8 cellular contexts compared by ENCODE assay signal in the genomic region with DNA sequence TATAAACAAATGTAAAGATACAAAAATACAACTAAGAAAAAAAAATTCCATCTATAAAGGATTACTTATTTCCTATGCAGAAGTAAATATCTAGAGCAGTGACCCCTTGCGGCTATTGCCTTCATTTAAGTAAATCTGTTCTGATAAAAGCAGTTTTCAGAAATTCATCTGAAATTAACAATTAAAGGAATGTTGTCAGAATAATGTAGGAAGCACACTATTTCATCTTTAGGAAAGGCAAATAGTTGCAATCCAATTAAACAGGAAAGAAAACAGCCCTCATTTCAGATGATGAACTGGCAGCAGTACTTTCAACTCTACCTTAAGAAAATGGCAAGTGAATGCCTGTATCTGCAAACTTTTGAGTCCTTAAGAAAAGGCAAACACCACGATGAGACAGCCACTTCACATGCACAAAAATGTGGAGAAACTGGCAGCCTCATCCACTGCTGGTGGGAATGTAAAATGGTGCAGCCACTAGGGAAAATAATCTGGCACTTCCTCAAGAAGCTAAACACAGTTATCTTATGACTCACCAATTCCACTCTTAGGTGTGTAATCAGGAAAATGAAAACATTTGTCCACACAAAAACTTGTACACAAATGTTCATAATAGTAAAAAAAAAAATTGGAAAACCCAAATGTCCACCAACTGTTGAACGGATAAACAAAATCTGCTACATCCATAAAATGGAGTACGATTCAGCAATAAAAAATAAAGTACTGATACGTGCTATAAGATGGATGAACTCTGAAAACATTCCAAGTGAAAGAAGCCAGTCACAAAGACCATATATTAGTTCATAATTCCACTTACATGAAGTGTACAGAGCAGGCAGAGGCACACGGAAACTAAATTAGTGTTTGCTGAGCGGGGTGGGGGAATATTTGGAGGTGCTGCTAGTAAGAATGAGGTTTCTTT. TPM values are rescaled to one million over a fixed set of nuclear protein-coding genes. Genes with fewer than 3 reads are reported as not detected.
DNase-seq lines count a peak whose midpoint lies in the region; ATAC-seq, FAIRE-seq and TF ChIP-seq lines count a peak whose summit lies in the region.

No MANE protein-coding gene starts in this region.

- TF ChIP-seq CTCF in D721Med (IDR thresholded peaks at IDR 0.05; ENCODE audit: insufficient read depth, missing control alignments) (peak; percentile 60), kidney epithelial cell (IDR thresholded peaks at IDR 0.05; ENCODE audit: insufficient read depth, low read length, poor library complexity, severe bottlenecking) (peak; percentile 24), tibial artery (IDR thresholded peaks at IDR 0.05) (peak; percentile 17 to 20)

- FAIRE-seq in D721Med (lab: Jason Lieb, UNC): no peak

- H3K4me3 ChIP-seq in kidney epithelial cell (ENCODE audit: low read depth, low read length): peak overlapping the region; percentile 70
- peak overlapping the region; percentile 60 to 68 for H3K4me3 ChIP-seq in tibial artery

- H3K4me1 ChIP-seq in tibial artery: peaks cover 0 to 41% (median 19%) of the 10 kb centered on the region in 4 donors

- H3K36me3 ChIP-seq in kidney epithelial cell (ENCODE audit: control insufficient read depth, insufficient read depth, low read length): no peaks in the 10 kb centered on the region
- H3K36me3 ChIP-seq in tibial artery: peaks cover 0 to 17% (median 7%) of the 10 kb centered on the region in 3 donors

- ATAC-seq in GM18867 (IDR thresholded peaks at IDR 0.05; ENCODE audit: unreplicated experiment) (no peak), GM21529 (IDR thresholded peaks at IDR 0.05; ENCODE audit: unreplicated experiment) (no peak)

- no peaks in the 10 kb centered on the region for H3K27me3 ChIP-seq in kidney epithelial cell (ENCODE audit: control insufficient read depth, insufficient read depth, low read length)
- no peaks in the 10 kb centered on the region for H3K27me3 ChIP-seq in tibial artery

- intact Hi-C loops in tibial artery (cut with DNase I; ENCODE audit: low total_unique reads): no loop called here

- no peak for DNase-seq in D721Med (ENCODE audit: insufficient read length, low spot score)
- DNase-seq in HT-29 (ENCODE audit: low spot score): peak; percentile 54
- peak; percentile 85 for DNase-seq in amniotic epithelial cell (ENCODE audit: low read depth)
- DNase-seq in kidney epithelial cell (ENCODE audit: low read depth): peak; percentile 42
- DNase-seq in tibial artery: peak in 1 of 2 donors; percentile 27
- no peak for DNase-seq in NCI-H1436 (lab: John Stamatoyannopoulos, UW)

- no peaks in the 10 kb centered on the region for H3K9me3 ChIP-seq in tibial artery

- H3K27ac ChIP-seq in tibial artery: peak overlapping the region; percentile 91 to 93

RNA-seq across cellular contexts. Expression of gene THAP9, which starts 2.0 kb away (rescaled TPM):
- total RNA-seq in HT-29 (2014; rRNA removed; shearing (Covaris generic)): 3.3 and 3.4 TPM in 2 replicates
- 3.6 and 4.7 TPM in 2 replicates for total RNA-seq in kidney epithelial cell

RNA-seq across cellular contexts. Expression of gene SEC31A, which starts 7.6 kb away (rescaled TPM):
- total RNA-seq in HT-29 (2014; rRNA removed; shearing (Covaris generic)): 60.6 and 68.9 TPM in 2 replicates
- 159 and 178 TPM in 2 replicates for total RNA-seq in kidney epithelial cell

Comparison
In these comparisons a context has a peak if more than half of its experiments do, and no peak if none do; other contexts are left out.
1. DNase-seq: peak in HT-29 (single experiment), amniotic epithelial cell (single experiment) and kidney epithelial cell (single experiment); none in D721Med (single experiment) and NCI-H1436 (single experiment).
2. Peak in every context shown above with its lines, with median percentiles within 50 percentile points of each other: CTCF ChIP-seq.